ENCODE assay signal across 8 cellular contexts in genomic region chr10:97714401-97715258, GRCh38. TPM values are rescaled to one million over a fixed set of nuclear protein-coding genes. Genes with fewer than 3 reads are reported as not detected.
DNase-seq lines count a peak whose midpoint lies in the region; ATAC-seq, FAIRE-seq and TF ChIP-seq lines count a peak whose summit lies in the region.

No MANE protein-coding gene starts in this region.

- H3K27me3 ChIP-seq in liver (ENCODE audit: control insufficient read depth in 4 of 4, insufficient read depth in 4 of 4, low read length in 3 of 4) (no peaks in the 10 kb centered on the region), HepG2 (ENCODE audit: control insufficient read depth in 1 of 2, insufficient read depth in 2 of 2, low read length in 2 of 2) (peaks cover 0 to 10% of the 10 kb centered on the region in 2 experiments; a peak in 2 of 5 replicates), right cardiac atrium (ENCODE audit: control insufficient read depth, insufficient read depth) (no peaks in the 10 kb centered on the region)

- no peak for FAIRE-seq in HepG2 (lab: Jason Lieb, UNC)

- POLR2A ChIA-PET in HepG2 (lab: Yijun Ruan, JAX) = no interaction called here

- TF ChIP-seq CTCF in liver (IDR thresholded peaks at IDR 0.05; ENCODE audit: low read depth, low read length, missing input control) = no peak
- no peak for TF ChIP-seq CTCF in HepG2 (CRISPR knock-in tag; IDR thresholded peaks at IDR 0.05)

- peaks cover 2 to 23% (median 17%) of the 10 kb centered on the region in 4 donors for H3K4me1 ChIP-seq in liver (ENCODE audit: control insufficient read depth in 4 of 4, insufficient read depth in 4 of 4, low read length in 3 of 4)
- H3K4me1 ChIP-seq in HepG2 (ENCODE audit: insufficient read depth, low read length) = peaks cover 27% of the 10 kb centered on the region
- H3K4me1 ChIP-seq in right cardiac atrium (ENCODE audit: control insufficient read depth, insufficient read depth, low read length) = peaks cover 14% of the 10 kb centered on the region

- intact Hi-C loops in HepG2 (cut with micrococcal nuclease; ENCODE audit: unreplicated experiment) (no loop called here), right cardiac atrium (cut with DNase I) (no loop called here)

- H3K9ac ChIP-seq in liver (ENCODE audit: low read depth in 1 of 2, low read length in 2 of 2) (no peak overlapping the region), HepG2 (ENCODE audit: insufficient read depth, low read depth, low read length) (no peak overlapping the region)

- ATAC-seq in HepG2 = no peak
- ATAC-seq in HG02571 (IDR thresholded peaks at IDR 0.05; ENCODE audit: unreplicated experiment) = peak; percentile 33
- ATAC-seq in right cardiac atrium = peak; percentile 82 to 83

- no TSS peak for BruUV-seq in HepG2 (replicated peaks; lab: Mats Ljungman, UMichigan)

- no peak for TF ChIP-seq POLR2A in HepG2 (IDR thresholded peaks at IDR 0.05; ENCODE audit: insufficient read depth in 1 of 2, low read depth in 2 of 2, low read length in 2 of 2)

- TF ChIP-seq RAD21 in liver (IDR thresholded peaks at IDR 0.05) = no peak
- no peak for TF ChIP-seq RAD21 in HepG2 (CRISPR knock-in tag; IDR thresholded peaks at IDR 0.05)

- WGBS in liver = 19% methylated on average over 74 of the region's 74 CpGs
- WGBS in HepG2 (ENCODE audit: low lambda C conversion rate) = 82% methylated on average over 46 of the region's 74 CpGs
- 2% methylated on average over 74 of the region's 74 CpGs for WGBS in right cardiac atrium

- peak overlapping the region; percentile 56 to 60 (median 59) for H3K4me3 ChIP-seq in liver (ENCODE audit: low read depth in 1 of 3, low read length in 3 of 3)
- no peak overlapping the region for H3K4me3 ChIP-seq in HepG2 (replicated peaks in 1 of 3; ENCODE audit: insufficient read depth in 1 of 3, low read depth in 2 of 3, low read length in 3 of 3)
- H3K4me3 ChIP-seq in right cardiac atrium (ENCODE audit: low read length) = peak overlapping the region; percentile 51

- H4K20me1 ChIP-seq in HepG2 (ENCODE audit: insufficient read depth, low read length) = no peaks in the 10 kb centered on the region

- DNase-seq in HepG2 (ENCODE audit: low spot score) (no peak), NCI-H2227 treated with DMSO at 0.1 percent for 48 hours (lab: John Stamatoyannopoulos, UW) (peak; percentile 30), right cardiac atrium (peak; percentile 87 to 94 (median 93)), retina (peak; percentile 80), medulla oblongata (ENCODE audit: extremely low spot score) (no peak)

- no peak overlapping the region for H2AFZ ChIP-seq in HepG2 (ENCODE audit: low read length)

- CTCF ChIA-PET in HepG2 (lab: Yijun Ruan, JAX; ENCODE audit: low intra/inter-chr PET ratio, low total read pairs) = no interaction called here

- no peaks in the 10 kb centered on the region for H3K79me2 ChIP-seq in HepG2 (ENCODE audit: insufficient read depth, low read length)

- H3K4me2 ChIP-seq in HepG2 (ENCODE audit: low read depth, low read length) = no peak overlapping the region

- H3K36me3 ChIP-seq in liver (ENCODE audit: control insufficient read depth in 4 of 4, insufficient read depth in 3 of 4, low read depth in 1 of 4, low read length in 3 of 4) = no peaks in the 10 kb centered on the region
- no peaks in the 10 kb centered on the region for H3K36me3 ChIP-seq in HepG2 (replicated peaks in 1 of 2; ENCODE audit: control insufficient read depth in 1 of 2, insufficient read depth in 2 of 2, low read length in 2 of 2)

- no peak for TF ChIP-seq EP300 in HepG2 (IDR thresholded peaks at IDR 0.05; ENCODE audit: low read depth in 2 of 2, low read length in 2 of 2)
- TF ChIP-seq EP300 in HepG2 (CRISPR knock-in tag; IDR thresholded peaks at IDR 0.05; ENCODE audit: borderline replicate concordance) = no peak

- H3K9me3 ChIP-seq in liver (ENCODE audit: control insufficient read depth in 4 of 4, low read length in 3 of 4) (no peaks in the 10 kb centered on the region), HepG2 (ENCODE audit: low read length) (no peaks in the 10 kb centered on the region), right cardiac atrium (ENCODE audit: control insufficient read depth, low read length) (no peaks in the 10 kb centered on the region)

- in situ Hi-C loops in HepG2 (cut with HindIII; ENCODE audit: extremely low pct_ligation_motif_present, low pct_unique_long_range_greater_than_20kb) = no loop called here

- H3K27ac ChIP-seq in liver (ENCODE audit: low read depth in 1 of 2, low read length in 2 of 2) = peak overlapping the region; percentile 57 to 71
- H3K27ac ChIP-seq in HepG2 (ENCODE audit: extremely low read length, insufficient read depth, low read length) = no peak overlapping the region
- peak overlapping the region; percentile 76 for H3K27ac ChIP-seq in angular gyrus (ENCODE audit: low read depth, low read length)
- peak overlapping the region; percentile 78 for H3K27ac ChIP-seq in right cardiac atrium (ENCODE audit: low read length)

RNA-seq across cellular contexts. Expression of gene MARVELD1, which starts 1.1 kb away (rescaled TPM):
- 1 to 10 TPM; 2.3 to 3.3 TPM for total RNA-seq in liver
- polyA plus RNA-seq in liver = 1 to 10 TPM in 1 of 2 donors, under 1 TPM in 1; 0.72 to 3.3 TPM
- not detected in 2 replicates for total RNA-seq in HepG2 (2016; rRNA removed; fragmentation: Illumina TruSeq; extraction: Trizol)
- total RNA-seq in HepG2 (2016; cell fraction: cytosol; rRNA removed; fragmentation: Illumina TruSeq; extraction: Trizol; ENCODE audit: low read depth) = not detected in 2 replicates
- not detected in 2 replicates for total RNA-seq in HepG2 (2016; cell fraction: insoluble cytoplasmic fraction; rRNA removed; fragmentation: Illumina TruSeq; extraction: Trizol)
- not detected in 2 replicates for total RNA-seq in HepG2 (2016; cell fraction: membrane; rRNA removed; fragmentation: Illumina TruSeq; extraction: Trizol)
- not detected in 2 replicates for total RNA-seq in HepG2 (2016; cell fraction: nucleus; rRNA removed; fragmentation: Illumina TruSeq; extraction: Trizol)
- polyA plus RNA-seq in HepG2 (2011; rRNA removed) = 0.08 TPM in 1 of 2 replicates, not detected in the other
- 0.03 TPM in 1 of 2 replicates, not detected in the other for polyA plus RNA-seq in HepG2 (2011; cell fraction: cytosol; rRNA removed)
- polyA plus RNA-seq in HepG2 (2011; cell fraction: nucleus; rRNA removed) = 0.03 and 0.26 TPM in 2 replicates
- not detected in 2 replicates for polyA plus RNA-seq in HepG2 (2012)
- not detected in 2 replicates for polyA plus RNA-seq in HepG2 (2016; cell fraction: cytosol; fragmentation: Illumina TruSeq; extraction: Trizol; ENCODE audit: low read depth)
- polyA plus RNA-seq in HepG2 (2016; cell fraction: insoluble cytoplasmic fraction; fragmentation: Illumina TruSeq; extraction: Trizol; ENCODE audit: low read depth) = not detected in 2 replicates
- not detected in 2 replicates for polyA plus RNA-seq in HepG2 (2016; cell fraction: membrane; fragmentation: Illumina TruSeq; extraction: Trizol; ENCODE audit: low read depth)
- not detected in 2 replicates for polyA plus RNA-seq in HepG2 (2016; cell fraction: nucleus; fragmentation: Illumina TruSeq; extraction: Trizol; ENCODE audit: insufficient read depth, low read depth)
- polyA minus RNA-seq in HepG2 (2011; rRNA and poly(A)+ RNA removed; ENCODE audit: low replicate concordance) = 33.8 TPM in 1 of 2 replicates, not detected in the other
- polyA minus RNA-seq in HepG2 (2011; cell fraction: cytosol; rRNA and poly(A)+ RNA removed) = not detected in 2 replicates
- polyA minus RNA-seq in HepG2 (2011; cell fraction: nucleus; rRNA and poly(A)+ RNA removed) = 0.13 TPM in 1 of 2 replicates, not detected in the other
- total RNA-seq in right cardiac atrium = 10 to 100 TPM; 17.3 to 27.8 (median 21.6) TPM
- polyA plus RNA-seq in right cardiac atrium = 10.6 TPM

RNA-seq across cellular contexts. Expression of gene ZFYVE27, which starts 22.3 kb away (rescaled TPM):
- total RNA-seq in liver = 10 to 100 TPM; 14.6 to 25.9 TPM
- polyA plus RNA-seq in liver = 10 to 100 TPM; 10.2 to 11.6 TPM
- total RNA-seq in HepG2 (2016; rRNA removed; fragmentation: Illumina TruSeq; extraction: Trizol) = 6.1 and 19.7 TPM in 2 replicates
- 2.8 and 3.8 TPM in 2 replicates for total RNA-seq in HepG2 (2016; cell fraction: cytosol; rRNA removed; fragmentation: Illumina TruSeq; extraction: Trizol; ENCODE audit: low read depth)
- total RNA-seq in HepG2 (2016; cell fraction: insoluble cytoplasmic fraction; rRNA removed; fragmentation: Illumina TruSeq; extraction: Trizol) = 5.8 and 20.5 TPM in 2 replicates
- 4.5 and 6.1 TPM in 2 replicates for total RNA-seq in HepG2 (2016; cell fraction: membrane; rRNA removed; fragmentation: Illumina TruSeq; extraction: Trizol)
- total RNA-seq in HepG2 (2016; cell fraction: nucleus; rRNA removed; fragmentation: Illumina TruSeq; extraction: Trizol) = 36.5 and 37.6 TPM in 2 replicates
- 20.5 and 26.9 TPM in 2 replicates for polyA plus RNA-seq in HepG2 (2011; rRNA removed)
- polyA plus RNA-seq in HepG2 (2011; cell fraction: cytosol; rRNA removed) = 11.3 and 12.9 TPM in 2 replicates
- polyA plus RNA-seq in HepG2 (2011; cell fraction: nucleus; rRNA removed) = 107 and 112 TPM in 2 replicates
- 13.0 and 18.5 TPM in 2 replicates for polyA plus RNA-seq in HepG2 (2012)
- 0.68 and 0.92 TPM in 2 replicates for polyA plus RNA-seq in HepG2 (2016; cell fraction: cytosol; fragmentation: Illumina TruSeq; extraction: Trizol; ENCODE audit: low read depth)
- polyA plus RNA-seq in HepG2 (2016; cell fraction: insoluble cytoplasmic fraction; fragmentation: Illumina TruSeq; extraction: Trizol; ENCODE audit: low read depth) = 4.2 and 4.9 TPM in 2 replicates
- 1.7 and 2.1 TPM in 2 replicates for polyA plus RNA-seq in HepG2 (2016; cell fraction: membrane; fragmentation: Illumina TruSeq; extraction: Trizol; ENCODE audit: low read depth)
- polyA plus RNA-seq in HepG2 (2016; cell fraction: nucleus; fragmentation: Illumina TruSeq; extraction: Trizol; ENCODE audit: insufficient read depth, low read depth) = 50.1 and 57.5 TPM in 2 replicates
- 26.7 and 43.3 TPM in 2 replicates for polyA minus RNA-seq in HepG2 (2011; rRNA and poly(A)+ RNA removed; ENCODE audit: low replicate concordance)
- polyA minus RNA-seq in HepG2 (2011; cell fraction: cytosol; rRNA and poly(A)+ RNA removed) = 6.0 and 6.5 TPM in 2 replicates
- polyA minus RNA-seq in HepG2 (2011; cell fraction: nucleus; rRNA and poly(A)+ RNA removed) = 45.2 and 45.3 TPM in 2 replicates
- 10 to 100 TPM; 14.8 to 20.6 (median 17.7) TPM for total RNA-seq in right cardiac atrium
- polyA plus RNA-seq in right cardiac atrium = 16.0 TPM

RNA-seq across cellular contexts. Expression of gene AVPI1, which starts 27.6 kb away (rescaled TPM):
- total RNA-seq in liver = 1 to 10 TPM; 6.6 to 7.8 TPM
- 10 to 100 TPM; 16.0 to 22.1 TPM for polyA plus RNA-seq in liver
- total RNA-seq in HepG2 (2016; rRNA removed; fragmentation: Illumina TruSeq; extraction: Trizol) = 39.8 and 47.6 TPM in 2 replicates
- 17.3 and 23.9 TPM in 2 replicates for total RNA-seq in HepG2 (2016; cell fraction: cytosol; rRNA removed; fragmentation: Illumina TruSeq; extraction: Trizol; ENCODE audit: low read depth)
- 40.9 and 48.9 TPM in 2 replicates for total RNA-seq in HepG2 (2016; cell fraction: insoluble cytoplasmic fraction; rRNA removed; fragmentation: Illumina TruSeq; extraction: Trizol)
- 32.7 and 40.7 TPM in 2 replicates for total RNA-seq in HepG2 (2016; cell fraction: membrane; rRNA removed; fragmentation: Illumina TruSeq; extraction: Trizol)
- total RNA-seq in HepG2 (2016; cell fraction: nucleus; rRNA removed; fragmentation: Illumina TruSeq; extraction: Trizol) = 19.1 and 24.2 TPM in 2 replicates
- polyA plus RNA-seq in HepG2 (2011; rRNA removed) = 60.6 and 61.2 TPM in 2 replicates
- 46.9 and 72.0 TPM in 2 replicates for polyA plus RNA-seq in HepG2 (2011; cell fraction: cytosol; rRNA removed)
- polyA plus RNA-seq in HepG2 (2011; cell fraction: nucleus; rRNA removed) = 30.9 and 32.2 TPM in 2 replicates
- 17.8 and 27.6 TPM in 2 replicates for polyA plus RNA-seq in HepG2 (2012)
- polyA plus RNA-seq in HepG2 (2016; cell fraction: cytosol; fragmentation: Illumina TruSeq; extraction: Trizol; ENCODE audit: low read depth) = 15.1 and 21.8 TPM in 2 replicates
- 52.4 and 52.8 TPM in 2 replicates for polyA plus RNA-seq in HepG2 (2016; cell fraction: insoluble cytoplasmic fraction; fragmentation: Illumina TruSeq; extraction: Trizol; ENCODE audit: low read depth)
- polyA plus RNA-seq in HepG2 (2016; cell fraction: membrane; fragmentation: Illumina TruSeq; extraction: Trizol; ENCODE audit: low read depth) = 23.9 and 32.8 TPM in 2 replicates
- polyA plus RNA-seq in HepG2 (2016; cell fraction: nucleus; fragmentation: Illumina TruSeq; extraction: Trizol; ENCODE audit: insufficient read depth, low read depth) = 25.4 and 28.6 TPM in 2 replicates
- polyA minus RNA-seq in HepG2 (2011; rRNA and poly(A)+ RNA removed; ENCODE audit: low replicate concordance) = 68.6 and 143 TPM in 2 replicates
- polyA minus RNA-seq in HepG2 (2011; cell fraction: cytosol; rRNA and poly(A)+ RNA removed) = 32.1 and 32.4 TPM in 2 replicates
- 21.8 and 28.6 TPM in 2 replicates for polyA minus RNA-seq in HepG2 (2011; cell fraction: nucleus; rRNA and poly(A)+ RNA removed)
- total RNA-seq in right cardiac atrium = 10 to 100 TPM; 12.2 to 23.1 (median 15.7) TPM
- polyA plus RNA-seq in right cardiac atrium = 15.4 TPM

RNA-seq across cellular contexts. Expression of gene SFRP5, which starts 57.2 kb away (rescaled TPM):
- total RNA-seq in liver (10 to 100 TPM in 1 of 2 donors, 1 to 10 TPM in 1; 3.6 to 15.1 TPM), HepG2 (2016; rRNA removed; fragmentation: Illumina TruSeq; extraction: Trizol) (0.83 and 1.7 TPM in 2 replicates), right cardiac atrium (100 to 1,000 TPM; 110 to 191 (median 168) TPM)
- polyA plus RNA-seq in liver (1 to 10 TPM; 3.7 to 9.2 TPM), HepG2 (2011; rRNA removed) (0.16 and 0.32 TPM in 2 replicates), right cardiac atrium (110 TPM)
- total RNA-seq in HepG2 (2016; cell fraction: cytosol; rRNA removed; fragmentation: Illumina TruSeq; extraction: Trizol; ENCODE audit: low read depth) = 0.09 and 0.61 TPM in 2 replicates
- total RNA-seq in HepG2 (2016; cell fraction: insoluble cytoplasmic fraction; rRNA removed; fragmentation: Illumina TruSeq; extraction: Trizol) = 0.89 and 2.0 TPM in 2 replicates
- total RNA-seq in HepG2 (2016; cell fraction: membrane; rRNA removed; fragmentation: Illumina TruSeq; extraction: Trizol) = 1.0 and 1.9 TPM in 2 replicates
- 1.2 and 1.3 TPM in 2 replicates for total RNA-seq in HepG2 (2016; cell fraction: nucleus; rRNA removed; fragmentation: Illumina TruSeq; extraction: Trizol)
- polyA plus RNA-seq in HepG2 (2011; cell fraction: cytosol; rRNA removed) = 0.19 and 0.67 TPM in 2 replicates
- 0.27 TPM in 1 of 2 replicates, not detected in the other for polyA plus RNA-seq in HepG2 (2011; cell fraction: nucleus; rRNA removed)
- polyA plus RNA-seq in HepG2 (2012) = 0.07 and 0.08 TPM in 2 replicates
- 0.59 and 0.68 TPM in 2 replicates for polyA plus RNA-seq in HepG2 (2016; cell fraction: cytosol; fragmentation: Illumina TruSeq; extraction: Trizol; ENCODE audit: low read depth)
- 1.1 and 1.2 TPM in 2 replicates for polyA plus RNA-seq in HepG2 (2016; cell fraction: insoluble cytoplasmic fraction; fragmentation: Illumina TruSeq; extraction: Trizol; ENCODE audit: low read depth)
- polyA plus RNA-seq in HepG2 (2016; cell fraction: membrane; fragmentation: Illumina TruSeq; extraction: Trizol; ENCODE audit: low read depth) = 0.91 and 1.5 TPM in 2 replicates
- 2.7 and 3.2 TPM in 2 replicates for polyA plus RNA-seq in HepG2 (2016; cell fraction: nucleus; fragmentation: Illumina TruSeq; extraction: Trizol; ENCODE audit: insufficient read depth, low read depth)
- polyA minus RNA-seq in HepG2 (2011; rRNA and poly(A)+ RNA removed; ENCODE audit: low replicate concordance) = 0.76 TPM in 1 of 2 replicates, not detected in the other
- 0.79 TPM in 1 of 2 replicates, not detected in the other for polyA minus RNA-seq in HepG2 (2011; cell fraction: cytosol; rRNA and poly(A)+ RNA removed)
- not detected in 2 replicates for polyA minus RNA-seq in HepG2 (2011; cell fraction: nucleus; rRNA and poly(A)+ RNA removed)

Comparison
In these comparisons a context has a peak if more than half of its experiments do, and no peak if none do; other contexts are left out.
1. H3K4me3 ChIP-seq: peak in liver (3 of 3) and right cardiac atrium (single experiment); none in HepG2 (0 of 3).
2. DNase-seq: peak in NCI-H2227 treated with DMSO at 0.1 percent for 48 hours (single experiment), right cardiac atrium (3 of 3) and retina (single experiment); none in HepG2 (single experiment) and medulla oblongata (single experiment).
3. RNA of gene MARVELD1, which starts 1.1 kb away (total RNA-seq): 17.3 to 27.8 TPM in right cardiac atrium; 2.3 to 3.3 TPM in liver and not detected in HepG2; every median in the first group is over 4 times any median in the second.